In genomic region chr10:31151301-31151700, GRCh38 we compare ENCODE assay signal across 21 cellular contexts.
"Had no signal": no experiment of that assay in that cellular context is flagged by ENCODE, and none has a peak within 500 bp of the region (broad histone marks: within the 10 kb centered on the region; RNA-seq: fewer than 3 reads in every experiment).

No MANE protein-coding gene starts in this region.

- H3K36me3 ChIP-seq: brain microvascular endothelial cell, cardiac muscle cell, SJCRH30 had no signal

- H3K27ac ChIP-seq: brain microvascular endothelial cell, SJCRH30 had no signal

- ATAC-seq: activated CD4-positive, CD25-positive, alpha-beta regulatory T cell treated with anti-CD3 and anti-CD28 coated beads, Interleukin-2, amount 50 U/mL, for 24 hours; activated T-helper 17 cell treated with anti-CD3 and anti-CD28 coated beads, Interleukin-2, amount 50 U/mL, for 72 hours had no signal

- H3K27me3 ChIP-seq: brain microvascular endothelial cell, cardiac muscle cell, SJCRH30 had no signal

- H3K4me3 ChIP-seq: cardiac muscle cell, SJCRH30 had no signal

- H3K27ac Mint-ChIP-seq: activated naive CD4-positive, alpha-beta T cell treated with anti-CD3 and anti-CD28 coated beads for 36 hours; activated naive CD8-positive, alpha-beta T cell treated with anti-CD3 and anti-CD28 coated beads for 36 hours; activated T-helper 17 cell treated with anti-CD3 and anti-CD28 coated beads, Interleukin-2, amount 50 U/mL, for 72 hours had no signal

- DNase-seq: activated CD4-positive, alpha-beta T cell treated with anti-CD3 and anti-CD28 coated beads for 4 hours; activated CD4-positive, alpha-beta T cell treated with anti-CD3 and anti-CD28 coated beads, Interleukin-2, amount 50 U/mL, for 48 hours; activated gamma-delta T cell; activated naive CD4-positive, alpha-beta T cell treated with anti-CD3 and anti-CD28 coated beads for 36 hours; activated naive CD8-positive, alpha-beta T cell treated with anti-CD3 and anti-CD28 coated beads for 36 hours; activated T-cell treated with anti-CD3 and anti-CD28 coated beads for 4 hours; activated T-cell treated with anti-CD3 and anti-CD28 coated beads, Interleukin-2, amount 50 U/mL, for 48 hours; brain microvascular endothelial cell; Kasumi-1; NCI-H1048; NCI-H146; NCI-H187 treated with DMSO at 0.1 percent for 48 hours; NCI-H2081 treated with DMSO at 0.1 percent for 48 hours; NCI-H2227 treated with DMSO at 0.1 percent for 48 hours; NCI-H526; NCI-H774; SJCRH30; SK-N-SH had no signal

- H3K9ac ChIP-seq: SK-N-SH had no signal

- H3K9me3 Mint-ChIP-seq: activated naive CD4-positive, alpha-beta T cell treated with anti-CD3 and anti-CD28 coated beads for 36 hours; activated T-helper 17 cell treated with anti-CD3 and anti-CD28 coated beads, Interleukin-2, amount 50 U/mL, for 72 hours had no signal

- H3K9me3 ChIP-seq: SJCRH30, SK-N-SH had no signal

- H3K4me3 Mint-ChIP-seq: activated naive CD4-positive, alpha-beta T cell treated with anti-CD3 and anti-CD28 coated beads for 36 hours; activated naive CD8-positive, alpha-beta T cell treated with anti-CD3 and anti-CD28 coated beads for 36 hours; activated T-helper 17 cell treated with anti-CD3 and anti-CD28 coated beads, Interleukin-2, amount 50 U/mL, for 72 hours had no signal

- H3K36me3 Mint-ChIP-seq: activated naive CD8-positive, alpha-beta T cell treated with anti-CD3 and anti-CD28 coated beads for 36 hours had no signal

- H3K4me2 ChIP-seq: SK-N-SH had no signal
